ENCODE assay signal across 16 cellular contexts in genomic region chr16:71255721-71256120, GRCh38. TPM values are rescaled to one million over a fixed set of nuclear protein-coding genes. Genes with fewer than 3 reads are reported as not detected.
DNase-seq lines count a peak whose midpoint lies in the region; ATAC-seq and TF ChIP-seq lines count a peak whose summit lies in the region.
"Had no signal": no experiment of that assay in that cellular context is flagged by ENCODE, and none has a peak within 500 bp of the region (broad histone marks: within the 10 kb centered on the region; RNA-seq: fewer than 3 reads in every experiment).

No MANE protein-coding gene starts in this region.

- intact Hi-C loops in CD4-positive, alpha-beta T cell (cut with DNase I, micrococcal nuclease), result no loop called here

- H3K27me3 Mint-ChIP-seq in CD4-positive, alpha-beta T cell, result peaks cover 11% of the 10 kb centered on the region

- no peak overlapping the region for H3K27ac ChIP-seq in CD4-positive, alpha-beta T cell (ENCODE audit: low read depth, low read length)
- H3K27ac ChIP-seq: colonic mucosa, heart left ventricle had no signal

- no peak for TF ChIP-seq POLR2A in erythroblast (IDR thresholded peaks at IDR 0.05; ENCODE audit: low read length)

- peaks cover 7% of the 10 kb centered on the region for H3K27me3 ChIP-seq in CD4-positive, alpha-beta T cell (ENCODE audit: control insufficient read depth, insufficient read depth, low read length)
- H3K27me3 ChIP-seq: colonic mucosa had no signal

- no peaks in the 10 kb centered on the region for H3K9me3 ChIP-seq in CD4-positive, alpha-beta T cell (ENCODE audit: control insufficient read depth, low read length)
- H3K9me3 ChIP-seq: colonic mucosa, heart left ventricle had no signal

- POLR2A ChIA-PET in CD4-positive, alpha-beta T cell (lab: Charles Lee), result no interaction called here

- peaks cover 19% of the 10 kb centered on the region for H3K4me1 Mint-ChIP-seq in CD4-positive, alpha-beta T cell (ENCODE audit: low read depth)
- H3K4me1 Mint-ChIP-seq: activated CD4-positive, alpha-beta memory T cell treated with anti-CD3 and anti-CD28 coated beads, Interleukin-2, amount 10 ng/mL, durations not matched to agents 7 days and 5 days; activated T-helper 17 cell treated with anti-CD3 and anti-CD28 coated beads, Interleukin-2, amount 50 U/mL, for 72 hours had no signal

- no peak for TF ChIP-seq CTCF in CD4-positive, alpha-beta T cell (IDR thresholded peaks at IDR 0.05)

- no peaks in the 10 kb centered on the region for H3K9me3 Mint-ChIP-seq in CD4-positive, alpha-beta T cell
- H3K9me3 Mint-ChIP-seq: activated CD4-positive, alpha-beta memory T cell treated with anti-CD3 and anti-CD28 coated beads, Interleukin-2, amount 10 ng/mL, durations not matched to agents 7 days and 5 days; activated T-helper 17 cell treated with anti-CD3 and anti-CD28 coated beads, Interleukin-2, amount 50 U/mL, for 72 hours; IgD-negative memory B cell had no signal

- no peaks in the 10 kb centered on the region for H3K36me3 Mint-ChIP-seq in CD4-positive, alpha-beta T cell (ENCODE audit: low read depth)
- H3K36me3 Mint-ChIP-seq: IgD-negative memory B cell had no signal

- H3K4me3 Mint-ChIP-seq in CD4-positive, alpha-beta T cell, result no peak overlapping the region
- H3K4me3 Mint-ChIP-seq: activated CD4-positive, alpha-beta memory T cell treated with anti-CD3 and anti-CD28 coated beads, Interleukin-2, amount 10 ng/mL, durations not matched to agents 7 days and 5 days; activated T-helper 17 cell treated with anti-CD3 and anti-CD28 coated beads, Interleukin-2, amount 50 U/mL, for 72 hours had no signal

- CTCF ChIA-PET in CD4-positive, alpha-beta T cell (lab: Charles Lee), result no interaction called here

- no peak for ATAC-seq in CD4-positive, alpha-beta T cell (ENCODE audit: poor library complexity)
- ATAC-seq: activated T-helper 17 cell treated with anti-CD3 and anti-CD28 coated beads, Interleukin-2, amount 50 U/mL, for 72 hours; esophagus mucosa; heart left ventricle had no signal

- DNase-seq in CD4-positive, alpha-beta T cell, result no peak
- DNase-seq in NCI-H69 (lab: John Stamatoyannopoulos, UW) (peak; percentile 88), hippocampal formation (lab: John Stamatoyannopoulos, UW) (peak; percentile 24 to 52), occipital lobe (lab: John Stamatoyannopoulos, UW) (peak; percentile 21), erythroblast (lab: John Stamatoyannopoulos, UW) (no peak), NCI-H1694 treated with DMSO at 0.1 percent for 48 hours (lab: John Stamatoyannopoulos, UW) (no peak), activated gamma-delta T cell treated with Interleukin-2 at 50 U/mL for 16 hours (no peak)
- DNase-seq in stimulated activated CD4-positive, alpha-beta T cell treated with anti-CD3 and anti-CD28 coated beads, Interleukin-2, amount 100 ng/mL, for 24 hours, result no peak
- DNase-seq: activated CD4-positive, alpha-beta memory T cell treated with anti-CD3 and anti-CD28 coated beads, Interleukin-2, amount 10 ng/mL, durations not matched to agents 7 days and 5 days; colonic mucosa; DMS79 treated with DMSO at 0.1 percent for 48 hours; heart left ventricle; stimulated activated naive CD4-positive, alpha-beta T cell had no signal

- peak overlapping the region; percentile 52 for H3K27ac Mint-ChIP-seq in CD4-positive, alpha-beta T cell
- H3K27ac Mint-ChIP-seq: activated CD4-positive, alpha-beta memory T cell treated with anti-CD3 and anti-CD28 coated beads, Interleukin-2, amount 10 ng/mL, durations not matched to agents 7 days and 5 days; activated T-helper 17 cell treated with anti-CD3 and anti-CD28 coated beads, Interleukin-2, amount 50 U/mL, for 72 hours; IgD-negative memory B cell had no signal

RNA-seq across cellular contexts. Expression of gene HYDIN, which starts 25.2 kb away (rescaled TPM):
- not detected for total RNA-seq in CD4-positive, alpha-beta T cell
- 26.5 TPM for total RNA-seq in occipital lobe
- total RNA-seq: activated CD4-positive, alpha-beta memory T cell treated with anti-CD3 and anti-CD28 coated beads, Interleukin-2, amount 10 ng/mL, durations not matched to agents 7 days and 5 days had no signal

RNA-seq across cellular contexts. Expression of gene CMTR2, which starts 33.5 kb away (rescaled TPM):
- total RNA-seq in CD4-positive, alpha-beta T cell, result 1 to 10 TPM; 5.9 to 6.6 TPM
- 50.4 TPM for total RNA-seq in occipital lobe

Comparison
In these comparisons a context has a peak if more than half of its experiments do, and no peak if none do; other contexts are left out.
1. DNase-seq: peak in NCI-H69 (single experiment), hippocampal formation (2 of 2) and occipital lobe (single experiment); none in CD4-positive, alpha-beta T cell (0 of 10), stimulated activated CD4-positive, alpha-beta T cell treated with anti-CD3 and anti-CD28 coated beads, Interleukin-2, amount 100 ng/mL, for 24 hours (0 of 2), erythroblast (0 of 2), NCI-H1694 treated with DMSO at 0.1 percent for 48 hours (single experiment) and activated gamma-delta T cell treated with Interleukin-2 at 50 U/mL for 16 hours (single experiment).
2. RNA of gene HYDIN, which starts 25.2 kb away (total RNA-seq): 26.5 TPM in occipital lobe (single experiment); not detected in CD4-positive, alpha-beta T cell; every median in the first group is over 10 times any median in the second.